ENCODE assay signal across 1 cellular context in genomic region chr7:78398576-78398975, GRCh38.
TF ChIP-seq lines count a peak whose summit lies in the region.

No MANE protein-coding gene starts in this region.

TF ChIP-seq in GM23338, 12 proteins besides CTCF, POLR2A, EP300 and RAD21 (continued from another document):
- TF ChIP-seq ZNF462 (CRISPR knock-in tag; IDR thresholded peaks at IDR 0.05) = no peak
